Comparison of ENCODE assay signal across 33 cellular contexts in the genomic region with DNA sequence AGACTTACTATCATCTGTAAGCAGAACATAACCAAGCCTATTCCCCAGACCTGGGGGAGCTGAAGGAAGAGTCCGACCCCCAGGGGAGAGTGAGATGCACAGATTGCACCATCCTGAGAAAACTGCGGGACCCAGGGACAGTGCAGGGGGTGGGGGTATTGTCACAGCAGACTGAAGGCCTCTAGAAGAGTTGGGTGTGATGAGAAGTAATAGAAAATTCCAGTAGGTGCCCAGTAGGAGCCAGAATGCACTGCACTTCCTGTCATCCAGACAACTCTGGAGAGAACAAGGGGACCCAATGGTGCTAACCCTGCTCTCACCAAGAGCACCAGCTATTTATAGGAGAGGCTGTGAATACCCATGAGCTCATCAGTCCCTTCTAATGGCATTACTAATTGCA.
"Had no signal": no experiment of that assay in that cellular context is flagged by ENCODE, and none has a peak within 500 bp of the region (broad histone marks: within the 10 kb centered on the region; RNA-seq: fewer than 3 reads in every experiment).

No MANE protein-coding gene starts in this region.

- H3K36me3 ChIP-seq: ascending aorta, breast epithelium, cardiac muscle cell, esophagus squamous epithelium, gastroesophageal sphincter, WERI-Rb-1 had no signal

- DNase-seq: activated B cell treated with CpG ODN at 0.5 μM for 24 hours; activated CD4-positive, alpha-beta T cell treated with anti-CD3 and anti-CD28 coated beads for 48 hours; activated CD4-positive, alpha-beta T cell treated with anti-CD3 and anti-CD28 coated beads, Interleukin-2, amount 50 U/mL, for 1 hour; activated CD4-positive, alpha-beta T cell treated with anti-CD3 and anti-CD28 coated beads, Interleukin-2, amount 50 U/mL, for 48 hours; activated CD8-positive, alpha-beta memory T cell treated with anti-CD3 and anti-CD28 coated beads, Interleukin-2, amount 50 U/mL, for 48 hours; activated CD8-positive, alpha-beta T cell treated with anti-CD3 and anti-CD28 coated beads for 36 hours; activated gamma-delta T cell; activated naive CD4-positive, alpha-beta T cell; activated naive CD4-positive, alpha-beta T cell treated with anti-CD3 and anti-CD28 coated beads, Interleukin-2, amount 10 ng/mL, durations not matched to agents 7 days and 5 days; activated naive CD8-positive, alpha-beta T cell treated with anti-CD3 and anti-CD28 coated beads, Interleukin-2, amount 10 ng/mL, durations not matched to agents 7 days and 5 days; activated T-cell treated with anti-CD3 and anti-CD28 coated beads for 4 hours; activated T-cell treated with anti-CD3 and anti-CD28 coated beads, Interleukin-2, amount 50 U/mL, for 24 hours; activated T-cell treated with anti-CD3 and anti-CD28 coated beads, Interleukin-2, amount 50 U/mL, for 72 hours; central memory CD4-positive, alpha-beta T cell; cerebellar nuclear complex; cortex of kidney; dermis blood vessel endothelial cell; effector CD4-positive, alpha-beta T cell; effector memory CD8-positive, alpha-beta T cell; erythroblast; esophagus squamous epithelium; foreskin melanocyte; T-helper 1 cell; T-helper 17 cell; T1000; WERI-Rb-1 had no signal

- H3K4me3 Mint-ChIP-seq: activated B cell treated with CpG ODN at 0.5 μM for 24 hours; activated CD8-positive, alpha-beta T cell treated with anti-CD3 and anti-CD28 coated beads for 36 hours; activated naive CD4-positive, alpha-beta T cell treated with anti-CD3 and anti-CD28 coated beads, Interleukin-2, amount 10 ng/mL, durations not matched to agents 7 days and 5 days; activated naive CD8-positive, alpha-beta T cell treated with anti-CD3 and anti-CD28 coated beads, Interleukin-2, amount 10 ng/mL, durations not matched to agents 7 days and 5 days; activated T-cell treated with anti-CD3 and anti-CD28 coated beads, Interleukin-2, amount 50 U/mL, for 24 hours; activated T-cell treated with anti-CD3 and anti-CD28 coated beads, Interleukin-2, amount 50 U/mL, for 72 hours; brain; effector memory CD8-positive, alpha-beta T cell; T-helper 17 cell; T-helper 2 cell treated with Interferon-gamma antibody and Interleukin-4, amounts not matched to agents 5 μg/mL and 100 μg/mL, for 36 hours had no signal

- H3K4me1 ChIP-seq: ascending aorta, breast epithelium, gastroesophageal sphincter had no signal

- H3K36me3 Mint-ChIP-seq: brain had no signal

- H3K4me3 ChIP-seq: ascending aorta, breast epithelium, cardiac muscle cell, esophagus squamous epithelium, gastroesophageal sphincter had no signal

- ATAC-seq: activated CD8-positive, alpha-beta T cell treated with anti-CD3 and anti-CD28 coated beads for 36 hours; activated naive CD4-positive, alpha-beta T cell treated with anti-CD3 and anti-CD28 coated beads, Interleukin-2, amount 50 U/mL, for 72 hours; activated T-cell treated with anti-CD3 and anti-CD28 coated beads, Interleukin-2, amount 50 U/mL, for 72 hours; effector memory CD8-positive, alpha-beta T cell; gastroesophageal sphincter; T-helper 17 cell had no signal

- H3K27me3 Mint-ChIP-seq: activated B cell treated with CpG ODN at 0.5 μM for 24 hours; activated CD8-positive, alpha-beta T cell treated with anti-CD3 and anti-CD28 coated beads for 36 hours; activated naive CD4-positive, alpha-beta T cell treated with anti-CD3 and anti-CD28 coated beads, Interleukin-2, amount 10 ng/mL, durations not matched to agents 7 days and 5 days; activated naive CD8-positive, alpha-beta T cell treated with anti-CD3 and anti-CD28 coated beads, Interleukin-2, amount 10 ng/mL, durations not matched to agents 7 days and 5 days; activated T-cell treated with anti-CD3 and anti-CD28 coated beads, Interleukin-2, amount 50 U/mL, for 24 hours; brain; effector memory CD8-positive, alpha-beta T cell; T-helper 17 cell had no signal

- H3K27me3 ChIP-seq: ascending aorta, breast epithelium, cardiac muscle cell, esophagus squamous epithelium, gastroesophageal sphincter had no signal

- H3K27ac Mint-ChIP-seq: activated B cell treated with CpG ODN at 0.5 μM for 24 hours; activated CD8-positive, alpha-beta T cell treated with anti-CD3 and anti-CD28 coated beads for 36 hours; activated naive CD4-positive, alpha-beta T cell treated with anti-CD3 and anti-CD28 coated beads, Interleukin-2, amount 10 ng/mL, durations not matched to agents 7 days and 5 days; activated naive CD4-positive, alpha-beta T cell treated with anti-CD3 and anti-CD28 coated beads, Interleukin-2, amount 50 U/mL, for 72 hours; activated naive CD8-positive, alpha-beta T cell treated with anti-CD3 and anti-CD28 coated beads, Interleukin-2, amount 10 ng/mL, durations not matched to agents 7 days and 5 days; activated T-cell treated with anti-CD3 and anti-CD28 coated beads, Interleukin-2, amount 50 U/mL, for 24 hours; activated T-cell treated with anti-CD3 and anti-CD28 coated beads, Interleukin-2, amount 50 U/mL, for 72 hours; brain; effector memory CD8-positive, alpha-beta T cell; T-helper 17 cell; T-helper 2 cell treated with Interferon-gamma antibody and Interleukin-4, amounts not matched to agents 5 μg/mL and 100 μg/mL, for 36 hours had no signal

- H3K4me1 Mint-ChIP-seq: activated B cell treated with CpG ODN at 0.5 μM for 24 hours, brain had no signal

- H3K27ac ChIP-seq: ascending aorta, breast epithelium, cardiac muscle cell, esophagus squamous epithelium, gastroesophageal sphincter, WERI-Rb-1 had no signal
